Comparison of ENCODE assay signal across 28 cellular contexts in the genomic region with DNA sequence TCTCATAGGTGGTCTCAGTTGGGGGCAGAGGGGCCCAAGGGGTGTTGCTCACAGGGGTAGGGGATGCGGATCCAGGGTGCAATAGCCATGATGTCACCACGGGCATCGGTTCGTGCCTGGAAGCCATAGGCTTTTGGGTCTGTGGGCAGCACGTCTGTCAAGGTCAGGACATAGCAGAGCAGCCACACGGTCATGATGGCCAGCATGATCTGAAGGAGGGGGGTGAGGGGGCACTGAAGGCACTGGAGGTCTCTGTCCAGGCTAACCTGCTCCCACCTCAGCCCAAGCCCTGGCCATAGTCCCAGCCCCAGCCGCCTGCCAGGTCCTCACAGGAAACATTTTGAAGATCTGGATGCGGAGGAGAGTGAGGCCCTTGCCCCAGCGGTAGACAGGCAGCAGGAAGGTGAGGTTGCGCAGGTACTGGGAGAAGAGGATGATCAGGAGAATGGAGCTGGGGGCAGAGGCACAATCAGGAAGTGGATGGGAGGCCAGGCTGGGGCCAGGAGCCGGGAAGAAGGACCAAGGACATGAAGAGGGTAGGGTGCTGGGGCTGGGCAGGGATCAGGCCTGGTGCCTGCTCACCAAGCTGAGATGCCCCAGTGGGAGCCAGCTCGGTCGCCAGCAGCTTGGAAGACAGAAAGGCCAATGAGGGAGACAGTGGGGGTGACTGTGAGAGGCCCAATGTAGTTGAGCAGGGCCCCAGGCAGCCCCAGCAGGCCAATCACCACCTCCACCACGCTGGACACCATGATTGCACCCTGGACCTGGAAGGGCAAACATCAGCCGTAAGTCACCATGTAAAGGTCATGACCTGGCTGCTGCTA. TPM values are rescaled to one million over a fixed set of nuclear protein-coding genes. Genes with fewer than 3 reads are reported as not detected.
A peak's percentile ranks its signal among the peaks of the same experiment; 100 is the strongest.
DNase-seq lines count a peak whose midpoint lies in the region; TF ChIP-seq lines count a peak whose summit lies in the region.
"Had no signal": no experiment of that assay in that cellular context is flagged by ENCODE, and none has a peak within 500 bp of the region (broad histone marks: within the 10 kb centered on the region; RNA-seq: fewer than 3 reads in every experiment).

No MANE protein-coding gene starts in this region.

- WGBS in suprapubic skin: 91% methylated on average over 12 of the region's 15 CpGs

- no peak for TF ChIP-seq POLR2A in suprapubic skin (IDR thresholded peaks at IDR 0.05)

- H3K36me3 ChIP-seq in right atrium auricular region (no peaks in the 10 kb centered on the region), H7 (replicated peaks; ENCODE audit: control insufficient read depth, insufficient read depth, low read length) (no peaks in the 10 kb centered on the region), suprapubic skin (peaks cover 4% of the 10 kb centered on the region), MM.1S (replicated peaks; ENCODE audit: insufficient read depth, low read length) (no peaks in the 10 kb centered on the region)

- H3K4me1 ChIP-seq in right atrium auricular region: peaks cover 0 to 8% of the 10 kb centered on the region in 2 donors
- peaks cover 33% of the 10 kb centered on the region for H3K4me1 ChIP-seq in suprapubic skin
- H3K4me1 ChIP-seq in MM.1S (ENCODE audit: low read length): peaks cover 8% of the 10 kb centered on the region

- H3K79me2 ChIP-seq in MM.1S (ENCODE audit: low read length): no peaks in the 10 kb centered on the region

- no peaks in the 10 kb centered on the region for H3K9me2 ChIP-seq in MM.1S (replicated peaks; ENCODE audit: insufficient read depth, low read length)

- H4K20me1 ChIP-seq in MM.1S (ENCODE audit: insufficient read depth, low read length): no peaks in the 10 kb centered on the region

- H3K27ac Mint-ChIP-seq in glutamatergic neuron (ENCODE audit: unreplicated experiment): no peak overlapping the region
- H3K27ac Mint-ChIP-seq: activated naive CD4-positive, alpha-beta T cell treated with anti-CD3 and anti-CD28 coated beads for 36 hours; activated T-cell treated with anti-CD3 and anti-CD28 coated beads, Interleukin-2, amount 50 U/mL, for 24 hours; CD14-positive monocyte had no signal

- no peaks in the 10 kb centered on the region for H3K9me3 ChIP-seq in right atrium auricular region
- no peaks in the 10 kb centered on the region for H3K9me3 ChIP-seq in suprapubic skin
- H3K9me3 ChIP-seq in MM.1S (replicated peaks; ENCODE audit: insufficient read depth, low read length): no peaks in the 10 kb centered on the region
- H3K9me3 ChIP-seq: upper lobe of left lung had no signal

- H3K36me3 Mint-ChIP-seq in glutamatergic neuron (ENCODE audit: unreplicated experiment): no peaks in the 10 kb centered on the region

- peaks cover 2% of the 10 kb centered on the region for H3K9me3 Mint-ChIP-seq in glutamatergic neuron (ENCODE audit: unreplicated experiment)
- H3K9me3 Mint-ChIP-seq: activated naive CD4-positive, alpha-beta T cell treated with anti-CD3 and anti-CD28 coated beads for 36 hours; activated T-cell treated with anti-CD3 and anti-CD28 coated beads, Interleukin-2, amount 50 U/mL, for 24 hours; effector memory CD8-positive, alpha-beta T cell had no signal

- no peak for TF ChIP-seq EP300 in suprapubic skin (IDR thresholded peaks at IDR 0.05)

- intact Hi-C loops in cardiac septum (cut with DNase I): no loop called here

- peak overlapping the region; percentile 37 for H3K4me3 Mint-ChIP-seq in glutamatergic neuron (ENCODE audit: unreplicated experiment)
- H3K4me3 Mint-ChIP-seq: activated naive CD4-positive, alpha-beta T cell treated with anti-CD3 and anti-CD28 coated beads for 36 hours; activated T-cell treated with anti-CD3 and anti-CD28 coated beads, Interleukin-2, amount 50 U/mL, for 24 hours; effector memory CD8-positive, alpha-beta T cell had no signal

- H3K4me1 Mint-ChIP-seq in glutamatergic neuron (ENCODE audit: low read depth, unreplicated experiment): no peaks in the 10 kb centered on the region

- no peak overlapping the region for H3K9ac ChIP-seq in MM.1S (ENCODE audit: low read length)

- DNase-seq in cardiac septum (ENCODE audit: low spot score): peak; percentile 53
- DNase-seq in right atrium auricular region (ENCODE audit: low spot score): no peak
- peak; percentile 38 for DNase-seq in H7
- no peak for DNase-seq in glutamatergic neuron
- DNase-seq in suprapubic skin (ENCODE audit: low spot score in 2 of 2): peak; percentile 52 to 75
- DNase-seq in putamen (ENCODE audit: low spot score): no peak
- DNase-seq in MM.1S: no peak
- DNase-seq: activated CD4-positive, alpha-beta T cell treated with anti-CD3 and anti-CD28 coated beads for 48 hours; activated naive CD4-positive, alpha-beta T cell treated with anti-CD3 and anti-CD28 coated beads for 36 hours; activated T-cell treated with anti-CD3 and anti-CD28 coated beads, Interleukin-2, amount 50 U/mL, for 24 hours; cortex of kidney; effector memory CD8-positive, alpha-beta T cell; foreskin fibroblast; HCEC 1CT; NCI-H146; nucleus accumbens; stimulated activated CD4-positive, alpha-beta T cell treated with anti-CD3 and anti-CD28 coated beads, Interleukin-1b, Interleukin-23, amount 100 ng/mL, for 48 hours; stimulated activated CD8-positive, alpha-beta memory T cell treated with anti-CD3 and anti-CD28 coated beads, Interleukin-4, amount 100 ng/mL, for 48 hours; T-helper 9 cell; upper lobe of left lung had no signal

- H3K27me3 ChIP-seq in right atrium auricular region (no peaks in the 10 kb centered on the region), H7 (ENCODE audit: control insufficient read depth, insufficient read depth, low read length) (no peaks in the 10 kb centered on the region), suprapubic skin (no peaks in the 10 kb centered on the region), MM.1S (replicated peaks; ENCODE audit: insufficient read depth, low read length) (no peaks in the 10 kb centered on the region)
- H3K27me3 ChIP-seq: upper lobe of left lung had no signal

- H3K27me3 Mint-ChIP-seq in glutamatergic neuron (ENCODE audit: unreplicated experiment): peaks cover 12% of the 10 kb centered on the region
- H3K27me3 Mint-ChIP-seq: activated T-cell treated with anti-CD3 and anti-CD28 coated beads, Interleukin-2, amount 50 U/mL, for 24 hours; effector memory CD8-positive, alpha-beta T cell had no signal

- peaks cover 22% of the 10 kb centered on the region for H3F3A ChIP-seq in MM.1S (ENCODE audit: insufficient read depth, low read length)

- no peak for TF ChIP-seq CTCF in right atrium auricular region (IDR thresholded peaks at IDR 0.05)
- TF ChIP-seq CTCF in glutamatergic neuron (IDR thresholded peaks at IDR 0.05; ENCODE audit: partially characterized antibody, unreplicated experiment): no peak
- no peak for TF ChIP-seq CTCF in suprapubic skin (IDR thresholded peaks at IDR 0.05)
- no peak for TF ChIP-seq CTCF in MM.1S (IDR thresholded peaks at IDR 0.05; ENCODE audit: low read length)

- H3K27ac ChIP-seq in right atrium auricular region (no peak overlapping the region), suprapubic skin (no peak overlapping the region), MM.1S (ENCODE audit: low read length) (no peak overlapping the region)
- H3K27ac ChIP-seq: upper lobe of left lung, VCaP had no signal

- H3K4me3 ChIP-seq in right atrium auricular region (no peak overlapping the region), H7 (ENCODE audit: insufficient read depth, low read depth, low read length) (no peak overlapping the region), suprapubic skin (no peak overlapping the region), MM.1S (ENCODE audit: low read length) (no peak overlapping the region)
- H3K4me3 ChIP-seq: upper lobe of left lung had no signal

- H3K4me2 ChIP-seq in MM.1S (ENCODE audit: low read depth, low read length): no peak overlapping the region

- H2AFZ ChIP-seq in MM.1S (ENCODE audit: low read length): no peak overlapping the region

RNA-seq across cellular contexts. Expression of a gene that starts 3.3 kb away (rescaled TPM):
- total RNA-seq in cardiac septum: not detected
- total RNA-seq in right atrium auricular region: not detected
- total RNA-seq in H7 (2014; rRNA removed; shearing (Covaris generic)): not detected in 2 replicates
- total RNA-seq in glutamatergic neuron (ENCODE audit: unreplicated experiment): not detected
- 1 to 10 TPM in 3 of 4 donors, not detected in 1; 2.3 to 6.4 (median 3.0) TPM for total RNA-seq in suprapubic skin
- total RNA-seq: aorta, lung microvascular endothelial cell, NCI-H460, pulmonary artery endothelial cell, skeletal muscle tissue, subcutaneous adipose tissue had no signal

RNA-seq across cellular contexts. Expression of a gene that starts 9.9 kb away (rescaled TPM):
- 0.51 TPM for total RNA-seq in cardiac septum
- 1 to 10 TPM in 1 of 2 donors, under 1 TPM in 1; 0.70 to 1.3 TPM for total RNA-seq in right atrium auricular region
- total RNA-seq in H7 (2014; rRNA removed; shearing (Covaris generic)): 0.18 TPM in 1 of 2 replicates, not detected in the other
- not detected for total RNA-seq in glutamatergic neuron (ENCODE audit: unreplicated experiment)
- total RNA-seq in suprapubic skin: not detected
- total RNA-seq: pulmonary artery endothelial cell had no signal

RNA-seq across cellular contexts. Expression of a gene that starts 15.1 kb away (rescaled TPM):
- total RNA-seq in cardiac septum: 34.7 TPM
- total RNA-seq in right atrium auricular region: 10 to 100 TPM; 15.8 to 28.6 TPM
- 1.4 and 1.7 TPM in 2 replicates for total RNA-seq in H7 (2014; rRNA removed; shearing (Covaris generic))
- total RNA-seq in glutamatergic neuron (ENCODE audit: unreplicated experiment): 1.3 TPM
- under 1 TPM; 0.08 to 0.44 (median 0.35) TPM for total RNA-seq in suprapubic skin

RNA-seq across cellular contexts. Expression of a gene that starts 24.1 kb away (rescaled TPM):
- 12.4 TPM for total RNA-seq in cardiac septum
- total RNA-seq in right atrium auricular region: 10 to 100 TPM in 1 of 2 donors, 1 to 10 TPM in 1; 9.5 to 29.7 TPM
- 7.7 and 8.6 TPM in 2 replicates for total RNA-seq in H7 (2014; rRNA removed; shearing (Covaris generic))
- total RNA-seq in glutamatergic neuron (ENCODE audit: unreplicated experiment): 6.2 TPM
- 1 to 10 TPM in 3 of 4 donors, not detected in 1; 1.3 to 2.2 (median 1.4) TPM for total RNA-seq in suprapubic skin

RNA-seq across cellular contexts. Expression of a gene that starts 38.2 kb away (rescaled TPM):
- total RNA-seq in cardiac septum (133 TPM), right atrium auricular region (100 to 1,000 TPM in 1 of 2 donors, 10 to 100 TPM in 1; 97.6 to 156 TPM), glutamatergic neuron (ENCODE audit: unreplicated experiment) (128 TPM), suprapubic skin (10 to 100 TPM; 50.3 to 71.0 (median 53.5) TPM)
- 50.9 and 57.0 TPM in 2 replicates for total RNA-seq in H7 (2014; rRNA removed; shearing (Covaris generic))

Comparison
In these comparisons a context has a peak if more than half of its experiments do, and no peak if none do; other contexts are left out.
1. DNase-seq: peak in cardiac septum (single experiment), H7 (single experiment) and suprapubic skin (2 of 2); none in right atrium auricular region (single experiment), glutamatergic neuron (single experiment), putamen (single experiment) and MM.1S (single experiment).